ENCODE assay signal across 1 cellular context in the genomic region with DNA sequence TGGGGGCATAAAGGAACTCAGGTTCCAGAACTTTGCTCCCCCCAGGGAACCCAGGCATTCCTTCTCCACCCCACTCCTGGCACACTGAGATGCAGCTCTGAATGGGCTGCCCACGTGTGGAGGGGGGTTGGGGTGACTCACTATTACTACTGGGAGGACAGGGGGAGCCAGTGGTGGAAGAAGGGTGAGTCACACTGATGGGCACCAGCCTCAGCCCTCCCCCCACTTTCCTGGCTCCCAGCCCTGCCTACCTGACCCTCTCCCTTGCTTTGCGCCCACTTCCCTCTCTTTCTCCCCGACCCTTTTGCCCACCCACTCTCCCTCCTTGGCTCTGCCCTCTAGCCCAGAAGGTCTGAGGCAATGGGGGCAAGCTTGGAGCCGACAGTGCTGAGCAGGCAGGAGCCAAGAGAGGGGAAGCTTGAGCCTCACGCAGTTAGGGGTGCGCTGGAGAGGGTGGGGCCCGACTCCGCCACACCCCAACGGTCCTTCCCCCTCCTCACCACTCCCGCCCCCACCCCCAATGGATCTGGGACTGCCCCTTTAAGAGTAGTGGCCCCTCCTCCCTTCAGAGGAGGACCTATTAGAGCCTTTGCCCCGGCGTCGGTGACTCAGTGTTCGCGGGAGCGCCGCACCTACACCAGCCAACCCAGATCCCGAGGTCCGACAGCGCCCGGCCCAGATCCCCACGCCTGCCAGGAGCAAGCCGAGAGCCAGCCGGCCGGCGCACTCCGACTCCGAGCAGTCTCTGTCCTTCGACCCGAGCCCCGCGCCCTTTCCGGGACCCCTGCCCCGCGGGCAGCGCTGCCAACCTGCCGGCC.
TF ChIP-seq lines count a peak whose summit lies in the region.

A gene (plus strand): TSS at position 611 of the 818 bp plus-strand sequence. CDS start 208 bp downstream, outside the sequence.

TF ChIP-seq in HepG2, 621 proteins besides CTCF, POLR2A, EP300 and RAD21 (continued from another document and continues in another):
- TF ChIP-seq, protein P1, sequence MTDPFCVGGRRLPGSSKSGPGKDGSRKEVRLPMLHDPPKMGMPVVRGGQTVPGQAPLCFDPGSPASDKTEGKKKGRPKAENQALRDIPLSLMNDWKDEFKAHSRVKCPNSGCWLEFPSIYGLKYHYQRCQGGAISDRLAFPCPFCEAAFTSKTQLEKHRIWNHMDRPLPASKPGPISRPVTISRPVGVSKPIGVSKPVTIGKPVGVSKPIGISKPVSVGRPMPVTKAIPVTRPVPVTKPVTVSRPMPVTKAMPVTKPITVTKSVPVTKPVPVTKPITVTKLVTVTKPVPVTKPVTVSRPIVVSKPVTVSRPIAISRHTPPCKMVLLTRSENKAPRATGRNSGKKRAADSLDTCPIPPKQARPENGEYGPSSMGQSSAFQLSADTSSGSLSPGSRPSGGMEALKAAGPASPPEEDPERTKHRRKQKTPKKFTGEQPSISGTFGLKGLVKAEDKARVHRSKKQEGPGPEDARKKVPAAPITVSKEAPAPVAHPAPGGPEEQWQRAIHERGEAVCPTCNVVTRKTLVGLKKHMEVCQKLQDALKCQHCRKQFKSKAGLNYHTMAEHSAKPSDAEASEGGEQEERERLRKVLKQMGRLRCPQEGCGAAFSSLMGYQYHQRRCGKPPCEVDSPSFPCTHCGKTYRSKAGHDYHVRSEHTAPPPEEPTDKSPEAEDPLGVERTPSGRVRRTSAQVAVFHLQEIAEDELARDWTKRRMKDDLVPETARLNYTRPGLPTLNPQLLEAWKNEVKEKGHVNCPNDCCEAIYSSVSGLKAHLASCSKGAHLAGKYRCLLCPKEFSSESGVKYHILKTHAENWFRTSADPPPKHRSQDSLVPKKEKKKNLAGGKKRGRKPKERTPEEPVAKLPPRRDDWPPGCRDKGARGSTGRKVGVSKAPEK (CRISPR knock-in tag; IDR thresholded peaks at IDR 0.05; ENCODE audit: borderline replicate concordance) = 0 out of 2 replicates have a peak, but pooled peaks have one; percentile 22
- TF ChIP-seq, protein P2, sequence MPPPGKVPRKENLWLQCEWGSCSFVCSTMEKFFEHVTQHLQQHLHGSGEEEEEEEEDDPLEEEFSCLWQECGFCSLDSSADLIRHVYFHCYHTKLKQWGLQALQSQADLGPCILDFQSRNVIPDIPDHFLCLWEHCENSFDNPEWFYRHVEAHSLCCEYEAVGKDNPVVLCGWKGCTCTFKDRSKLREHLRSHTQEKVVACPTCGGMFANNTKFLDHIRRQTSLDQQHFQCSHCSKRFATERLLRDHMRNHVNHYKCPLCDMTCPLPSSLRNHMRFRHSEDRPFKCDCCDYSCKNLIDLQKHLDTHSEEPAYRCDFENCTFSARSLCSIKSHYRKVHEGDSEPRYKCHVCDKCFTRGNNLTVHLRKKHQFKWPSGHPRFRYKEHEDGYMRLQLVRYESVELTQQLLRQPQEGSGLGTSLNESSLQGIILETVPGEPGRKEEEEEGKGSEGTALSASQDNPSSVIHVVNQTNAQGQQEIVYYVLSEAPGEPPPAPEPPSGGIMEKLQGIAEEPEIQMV (CRISPR knock-in tag; IDR thresholded peaks at IDR 0.05; ENCODE audit: low read depth) = no peak
- TF ChIP-seq MLLT10 (CRISPR knock-in tag; IDR thresholded peaks at IDR 0.05) (no peak), ZBTB38 (CRISPR knock-in tag; IDR thresholded peaks at IDR 0.05) (0 out of 2 replicates have a peak, but pooled peaks have one; percentile 16), HCFC1 (IDR thresholded peaks at IDR 0.05; ENCODE audit: low read depth, low read length) (no peak), ZNF616 (CRISPR knock-in tag; IDR thresholded peaks at IDR 0.05; ENCODE audit: low read depth) (no peak), KDM3A (CRISPR knock-in tag; IDR thresholded peaks at IDR 0.05; ENCODE audit: low read depth) (no peak), CREB1 (IDR thresholded peaks at IDR 0.05) (peak; percentile 13; the same call in 1 of the 2 replicates), CREB1 (CRISPR knock-in tag; IDR thresholded peaks at IDR 0.05) (no peak), PHF5A (CRISPR knock-in tag; IDR thresholded peaks at IDR 0.05; ENCODE audit: low read depth, unreplicated experiment) (peak; percentile 15), MEIS2 (CRISPR knock-in tag; IDR thresholded peaks at IDR 0.05) (peak; percentile 64), FLYWCH1 (CRISPR knock-in tag; IDR thresholded peaks at IDR 0.05) (no peak), ZNF644 (CRISPR knock-in tag; IDR thresholded peaks at IDR 0.05; ENCODE audit: low read depth) (0 out of 2 replicates have a peak, but pooled peaks have one; percentile 31), ZNF496 (CRISPR knock-in tag; IDR thresholded peaks at IDR 0.05; ENCODE audit: insufficient replicate concordance) (no peak), NFKBIZ (CRISPR knock-in tag; IDR thresholded peaks at IDR 0.05) (0 out of 2 replicates have a peak, but pooled peaks have one; percentile 64), MXD4 (CRISPR knock-in tag; IDR thresholded peaks at IDR 0.05) (no peak), ETV5 (CRISPR knock-in tag; IDR thresholded peaks at IDR 0.05; ENCODE audit: borderline replicate concordance) (no peak), ZNF20 (CRISPR knock-in tag; IDR thresholded peaks at IDR 0.05) (no peak), ZNF660 (CRISPR knock-in tag; IDR thresholded peaks at IDR 0.05; ENCODE audit: borderline replicate concordance, low read depth) (no peak), SIN3A (IDR thresholded peaks at IDR 0.05; ENCODE audit: borderline replicate concordance, low read depth, low read length) (peak; percentile 83; the same call in 1 of the 2 replicates), POGZ (CRISPR knock-in tag; IDR thresholded peaks at IDR 0.05) (peak; percentile 47), SMARCE1 (IDR thresholded peaks at IDR 0.05; ENCODE audit: borderline replicate concordance) (no peak), GTF3A (CRISPR knock-in tag; conservative IDR thresholded peaks at IDR 0.05) (no peak), SMAD3 (CRISPR knock-in tag; IDR thresholded peaks at IDR 0.05) (0 out of 2 replicates have a peak, but pooled peaks have one; percentile 48), KLF11 (CRISPR knock-in tag; IDR thresholded peaks at IDR 0.05) (no peak), DMAP1 (CRISPR knock-in tag; IDR thresholded peaks at IDR 0.05) (0 out of 2 replicates have a peak, but pooled peaks have one; percentile 19), GZF1 (CRISPR knock-in tag; IDR thresholded peaks at IDR 0.05) (no peak), ZNF543 (CRISPR knock-in tag; IDR thresholded peaks at IDR 0.05) (no peak; the same call in 1 of the 2 replicates), AHR (CRISPR knock-in tag; IDR thresholded peaks at IDR 0.05) (no peak), NFE2L1 (CRISPR knock-in tag; IDR thresholded peaks at IDR 0.05; ENCODE audit: borderline replicate concordance) (no peak), POLR2AphosphoS5 (IDR thresholded peaks at IDR 0.05; ENCODE audit: low read depth, low read length) (peak; percentile 96), ZBTB20 (CRISPR knock-in tag; IDR thresholded peaks at IDR 0.05; ENCODE audit: borderline replicate concordance, low read depth) (no peak), ZNF790 (CRISPR knock-in tag; IDR thresholded peaks at IDR 0.05; ENCODE audit: borderline replicate concordance) (no peak), ZC3H4 (CRISPR knock-in tag; IDR thresholded peaks at IDR 0.05; ENCODE audit: borderline replicate concordance) (no peak), ZNF432 (CRISPR knock-in tag; IDR thresholded peaks at IDR 0.05; ENCODE audit: borderline replicate concordance) (no peak; the same call in 1 of the 2 replicates), HNRNPK (IDR thresholded peaks at IDR 0.05; ENCODE audit: low read depth, low read length, poor library complexity, severe bottlenecking) (no peak)
- TF ChIP-seq, protein P3, sequence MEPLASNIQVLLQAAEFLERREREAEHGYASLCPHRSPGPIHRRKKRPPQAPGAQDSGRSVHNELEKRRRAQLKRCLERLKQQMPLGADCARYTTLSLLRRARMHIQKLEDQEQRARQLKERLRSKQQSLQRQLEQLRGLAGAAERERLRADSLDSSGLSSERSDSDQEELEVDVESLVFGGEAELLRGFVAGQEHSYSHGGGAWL (CRISPR knock-in tag; IDR thresholded peaks at IDR 0.05) = 0 out of 2 replicates have a peak, but pooled peaks have one; percentile 46
- TF ChIP-seq, protein P4, sequence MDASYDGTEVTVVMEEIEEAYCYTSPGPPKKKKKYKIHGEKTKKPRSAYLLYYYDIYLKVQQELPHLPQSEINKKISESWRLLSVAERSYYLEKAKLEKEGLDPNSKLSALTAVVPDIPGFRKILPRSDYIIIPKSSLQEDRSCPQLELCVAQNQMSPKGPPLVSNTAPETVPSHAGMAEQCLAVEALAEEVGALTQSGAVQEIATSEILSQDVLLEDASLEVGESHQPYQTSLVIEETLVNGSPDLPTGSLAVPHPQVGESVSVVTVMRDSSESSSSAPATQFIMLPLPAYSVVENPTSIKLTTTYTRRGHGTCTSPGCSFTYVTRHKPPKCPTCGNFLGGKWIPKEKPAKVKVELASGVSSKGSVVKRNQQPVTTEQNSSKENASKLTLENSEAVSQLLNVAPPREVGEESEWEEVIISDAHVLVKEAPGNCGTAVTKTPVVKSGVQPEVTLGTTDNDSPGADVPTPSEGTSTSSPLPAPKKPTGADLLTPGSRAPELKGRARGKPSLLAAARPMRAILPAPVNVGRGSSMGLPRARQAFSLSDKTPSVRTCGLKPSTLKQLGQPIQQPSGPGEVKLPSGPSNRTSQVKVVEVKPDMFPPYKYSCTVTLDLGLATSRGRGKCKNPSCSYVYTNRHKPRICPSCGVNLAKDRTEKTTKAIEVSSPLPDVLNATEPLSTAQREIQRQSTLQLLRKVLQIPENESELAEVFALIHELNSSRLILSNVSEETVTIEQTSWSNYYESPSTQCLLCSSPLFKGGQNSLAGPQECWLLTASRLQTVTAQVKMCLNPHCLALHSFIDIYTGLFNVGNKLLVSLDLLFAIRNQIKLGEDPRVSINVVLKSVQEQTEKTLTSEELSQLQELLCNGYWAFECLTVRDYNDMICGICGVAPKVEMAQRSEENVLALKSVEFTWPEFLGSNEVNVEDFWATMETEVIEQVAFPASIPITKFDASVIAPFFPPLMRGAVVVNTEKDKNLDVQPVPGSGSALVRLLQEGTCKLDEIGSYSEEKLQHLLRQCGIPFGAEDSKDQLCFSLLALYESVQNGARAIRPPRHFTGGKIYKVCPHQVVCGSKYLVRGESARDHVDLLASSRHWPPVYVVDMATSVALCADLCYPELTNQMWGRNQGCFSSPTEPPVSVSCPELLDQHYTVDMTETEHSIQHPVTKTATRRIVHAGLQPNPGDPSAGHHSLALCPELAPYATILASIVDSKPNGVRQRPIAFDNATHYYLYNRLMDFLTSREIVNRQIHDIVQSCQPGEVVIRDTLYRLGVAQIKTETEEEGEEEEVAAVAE (CRISPR knock-in tag; IDR thresholded peaks at IDR 0.05; ENCODE audit: borderline replicate concordance) = peak; percentile 32; the same call in 1 of the 2 replicates
- TF ChIP-seq, protein P5, sequence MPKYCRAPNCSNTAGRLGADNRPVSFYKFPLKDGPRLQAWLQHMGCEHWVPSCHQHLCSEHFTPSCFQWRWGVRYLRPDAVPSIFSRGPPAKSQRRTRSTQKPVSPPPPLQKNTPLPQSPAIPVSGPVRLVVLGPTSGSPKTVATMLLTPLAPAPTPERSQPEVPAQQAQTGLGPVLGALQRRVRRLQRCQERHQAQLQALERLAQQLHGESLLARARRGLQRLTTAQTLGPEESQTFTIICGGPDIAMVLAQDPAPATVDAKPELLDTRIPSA (CRISPR knock-in tag; IDR thresholded peaks at IDR 0.05; ENCODE audit: borderline replicate concordance) = no peak
- TF ChIP-seq, protein P6, sequence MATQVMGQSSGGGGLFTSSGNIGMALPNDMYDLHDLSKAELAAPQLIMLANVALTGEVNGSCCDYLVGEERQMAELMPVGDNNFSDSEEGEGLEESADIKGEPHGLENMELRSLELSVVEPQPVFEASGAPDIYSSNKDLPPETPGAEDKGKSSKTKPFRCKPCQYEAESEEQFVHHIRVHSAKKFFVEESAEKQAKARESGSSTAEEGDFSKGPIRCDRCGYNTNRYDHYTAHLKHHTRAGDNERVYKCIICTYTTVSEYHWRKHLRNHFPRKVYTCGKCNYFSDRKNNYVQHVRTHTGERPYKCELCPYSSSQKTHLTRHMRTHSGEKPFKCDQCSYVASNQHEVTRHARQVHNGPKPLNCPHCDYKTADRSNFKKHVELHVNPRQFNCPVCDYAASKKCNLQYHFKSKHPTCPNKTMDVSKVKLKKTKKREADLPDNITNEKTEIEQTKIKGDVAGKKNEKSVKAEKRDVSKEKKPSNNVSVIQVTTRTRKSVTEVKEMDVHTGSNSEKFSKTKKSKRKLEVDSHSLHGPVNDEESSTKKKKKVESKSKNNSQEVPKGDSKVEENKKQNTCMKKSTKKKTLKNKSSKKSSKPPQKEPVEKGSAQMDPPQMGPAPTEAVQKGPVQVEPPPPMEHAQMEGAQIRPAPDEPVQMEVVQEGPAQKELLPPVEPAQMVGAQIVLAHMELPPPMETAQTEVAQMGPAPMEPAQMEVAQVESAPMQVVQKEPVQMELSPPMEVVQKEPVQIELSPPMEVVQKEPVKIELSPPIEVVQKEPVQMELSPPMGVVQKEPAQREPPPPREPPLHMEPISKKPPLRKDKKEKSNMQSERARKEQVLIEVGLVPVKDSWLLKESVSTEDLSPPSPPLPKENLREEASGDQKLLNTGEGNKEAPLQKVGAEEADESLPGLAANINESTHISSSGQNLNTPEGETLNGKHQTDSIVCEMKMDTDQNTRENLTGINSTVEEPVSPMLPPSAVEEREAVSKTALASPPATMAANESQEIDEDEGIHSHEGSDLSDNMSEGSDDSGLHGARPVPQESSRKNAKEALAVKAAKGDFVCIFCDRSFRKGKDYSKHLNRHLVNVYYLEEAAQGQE (IDR thresholded peaks at IDR 0.05; ENCODE audit: borderline replicate concordance in 1 of 2, low read depth in 1 of 2, low read length in 2 of 2) = peak in 1 of 2 experiments; percentile 27; a peak in 1 of 4 replicates
- TF ChIP-seq, protein P7, sequence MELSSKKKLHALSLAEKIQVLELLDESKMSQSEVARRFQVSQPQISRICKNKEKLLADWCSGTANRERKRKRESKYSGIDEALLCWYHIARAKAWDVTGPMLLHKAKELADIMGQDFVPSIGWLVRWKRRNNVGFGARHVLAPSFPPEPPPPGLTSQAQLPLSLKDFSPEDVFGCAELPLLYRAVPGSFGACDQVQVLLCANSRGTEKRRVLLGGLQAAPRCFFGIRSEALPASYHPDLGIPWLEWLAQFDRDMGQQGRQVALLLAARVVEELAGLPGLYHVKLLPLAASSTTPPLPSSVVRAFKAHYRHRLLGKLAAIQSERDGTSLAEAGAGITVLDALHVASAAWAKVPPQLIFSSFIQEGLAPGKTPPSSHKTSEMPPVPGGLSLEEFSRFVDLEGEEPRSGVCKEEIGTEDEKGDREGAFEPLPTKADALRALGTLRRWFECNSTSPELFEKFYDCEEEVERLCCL (CRISPR knock-in tag; IDR thresholded peaks at IDR 0.05; ENCODE audit: borderline replicate concordance) = no peak
- TF ChIP-seq, protein P8, sequence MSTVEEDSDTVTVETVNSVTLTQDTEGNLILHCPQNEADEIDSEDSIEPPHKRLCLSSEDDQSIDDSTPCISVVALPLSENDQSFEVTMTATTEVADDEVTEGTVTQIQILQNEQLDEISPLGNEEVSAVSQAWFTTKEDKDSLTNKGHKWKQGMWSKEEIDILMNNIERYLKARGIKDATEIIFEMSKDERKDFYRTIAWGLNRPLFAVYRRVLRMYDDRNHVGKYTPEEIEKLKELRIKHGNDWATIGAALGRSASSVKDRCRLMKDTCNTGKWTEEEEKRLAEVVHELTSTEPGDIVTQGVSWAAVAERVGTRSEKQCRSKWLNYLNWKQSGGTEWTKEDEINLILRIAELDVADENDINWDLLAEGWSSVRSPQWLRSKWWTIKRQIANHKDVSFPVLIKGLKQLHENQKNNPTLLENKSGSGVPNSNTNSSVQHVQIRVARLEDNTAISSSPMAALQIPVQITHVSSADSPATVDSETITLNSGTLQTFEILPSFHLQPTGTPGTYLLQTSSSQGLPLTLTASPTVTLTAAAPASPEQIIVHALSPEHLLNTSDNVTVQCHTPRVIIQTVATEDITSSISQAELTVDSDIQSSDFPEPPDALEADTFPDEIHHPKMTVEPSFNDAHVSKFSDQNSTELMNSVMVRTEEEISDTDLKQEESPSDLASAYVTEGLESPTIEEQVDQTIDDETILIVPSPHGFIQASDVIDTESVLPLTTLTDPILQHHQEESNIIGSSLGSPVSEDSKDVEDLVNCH (CRISPR knock-in tag; IDR thresholded peaks at IDR 0.05) = no peak
